9 cellular contexts compared by ENCODE assay signal in genomic region chr18:63949068-63949737, GRCh38. TPM values are rescaled to one million over a fixed set of nuclear protein-coding genes. Genes with fewer than 3 reads are reported as not detected.
DNase-seq lines count a peak whose midpoint lies in the region; ATAC-seq and TF ChIP-seq lines count a peak whose summit lies in the region.
"Had no signal": no experiment of that assay in that cellular context is flagged by ENCODE, and none has a peak within 500 bp of the region (broad histone marks: within the 10 kb centered on the region; RNA-seq: fewer than 3 reads in every experiment).

Gene HMSD (plus strand): TSS chr18:63949301. CDS start chr18:63953456, 4,155 bp downstream.

- H3K4me3 ChIP-seq in heart left ventricle (peak within 1 kb of the TSS in 10 of 12 donors; percentile 21 to 55 (median 40)), psoas muscle (peak within 1 kb of the TSS; percentile 42)

- H3K4me1 ChIP-seq in heart left ventricle = peaks cover 0 to 11% (median 0%) of the 10 kb centered on the region in 12 donors
- no peaks in the 10 kb centered on the region for H3K4me1 ChIP-seq in psoas muscle
- H3K4me1 ChIP-seq: uterus had no signal

- peak in 7 of 12 donors; percentile 17 to 50 (median 42) for TF ChIP-seq CTCF in heart left ventricle (IDR thresholded peaks at IDR 0.05)
- peak; percentile 14 for TF ChIP-seq CTCF in psoas muscle (IDR thresholded peaks at IDR 0.05)

- TF ChIP-seq POLR2A in GM18951 (IDR thresholded peaks at IDR 0.05; ENCODE audit: extremely low read depth, insufficient read depth, insufficient read length) = peak; percentile 76
- no peak for TF ChIP-seq POLR2A in heart left ventricle (IDR thresholded peaks at IDR 0.05)

- H3K27ac ChIP-seq in heart left ventricle (no peak within 1 kb of the TSS), psoas muscle (no peak within 1 kb of the TSS)
- H3K27ac ChIP-seq: uterus had no signal

- intact Hi-C loops in heart left ventricle (cut with DNase I) (no loop called here), psoas muscle (cut with DNase I) (no loop called here)

- DNase-seq in Ammon's horn (ENCODE audit: low spot score) = peak; percentile 69
- DNase-seq in NCI-H748 treated with DMSO at 0.1 percent for 48 hours (lab: John Stamatoyannopoulos, UW) = peak; percentile 77
- peak; percentile 22 for DNase-seq in activated gamma-delta T cell (lab: John Stamatoyannopoulos, UW)
- peak; percentile 23 to 76 (median 43) for DNase-seq in heart left ventricle
- DNase-seq in psoas muscle = peak in 1 of 2 donors; percentile 34
- DNase-seq in HuH-7.5 (ENCODE audit: low spot score) = no peak

- H3K36me3 ChIP-seq in heart left ventricle (no peaks in the 10 kb centered on the region), psoas muscle (ENCODE audit: insufficient read depth in 1 of 2, low read depth in 1 of 2) (no peaks in the 10 kb centered on the region)
- H3K36me3 ChIP-seq: uterus had no signal

- H3K27me3 ChIP-seq in heart left ventricle = peaks cover 0 to 33% (median 6%) of the 10 kb centered on the region in 9 donors
- H3K27me3 ChIP-seq in psoas muscle (ENCODE audit: insufficient read depth in 3 of 3, low read length in 2 of 3) = peaks cover under 1 to 9% (median 2%) of the 10 kb centered on the region in 3 donors

- H3K9me3 ChIP-seq in heart left ventricle = peaks cover 0 to 4% (median 0%) of the 10 kb centered on the region in 12 donors
- H3K9me3 ChIP-seq in psoas muscle = no peaks in the 10 kb centered on the region
- H3K9me3 ChIP-seq: uterus had no signal

- 11 to 13% (median 12%) methylated on average over 34 to 35 of the region's 35 CpGs for WGBS in heart left ventricle, 4 donors
- WGBS in psoas muscle, 3 donors = 11 to 13% (median 12%) methylated on average over 35 of the region's 35 CpGs

- in situ Hi-C loops in GM18951 (cut with MboI; ENCODE audit: low sequenced_read_pairs, unreplicated experiment) = no loop called here

- ATAC-seq in HG03095 (IDR thresholded peaks at IDR 0.05; ENCODE audit: unreplicated experiment) = peak; percentile 93
- ATAC-seq in heart left ventricle = peak in 3 of 4 donors; percentile 57 to 89 (median 81)
- ATAC-seq in psoas muscle = peak in 2 of 4 donors; percentile 55 to 58

RNA-seq across cellular contexts. Expression of gene HMSD, which starts in this region (rescaled TPM):
- total RNA-seq in heart left ventricle (1 to 10 TPM in 1 of 9 donors, under 1 TPM in 2, not detected in 6; 0.33 to 1.3 (median 0.43) TPM), psoas muscle (not detected)
- polyA plus RNA-seq in heart left ventricle (not detected), psoas muscle (under 1 TPM in 1 of 3 donors, not detected in 2; 0.03 TPM)
